Comparison of ENCODE assay signal across 1 cellular context in genomic region chr14:54881235-54881760, GRCh38.
TF ChIP-seq lines count a peak whose summit lies in the region.

No MANE protein-coding gene starts in this region.

TF ChIP-seq in GM12878, 131 proteins besides CTCF, POLR2A, EP300 and RAD21 (continued from another document):
- TF ChIP-seq NBN (IDR thresholded peaks at IDR 0.05) (0 out of 2 replicates have a peak, but pooled peaks have one; percentile 20), ZNF274 (IDR thresholded peaks at IDR 0.05; ENCODE audit: insufficient read depth, insufficient read length) (no peak), TCF12 (IDR thresholded peaks at IDR 0.05; ENCODE audit: low read depth, low read length) (no peak), JUNB (IDR thresholded peaks at IDR 0.05) (peak; percentile 87), EZH2 (IDR thresholded peaks at IDR 0.05; ENCODE audit: borderline replicate concordance, control insufficient read depth, low read depth, low read length) (no peak), TARDBP (IDR thresholded peaks at IDR 0.05; ENCODE audit: borderline replicate concordance) (no peak), JUND (IDR thresholded peaks at IDR 0.05; ENCODE audit: low read depth, low read length) (peak; percentile 90), BCL3 (IDR thresholded peaks at IDR 0.05; ENCODE audit: borderline replicate concordance, insufficient read depth, low read depth, low read length, poor library complexity, severe bottlenecking) (no peak), ZNF687 (IDR thresholded peaks at IDR 0.05) (no peak), IKZF2 (IDR thresholded peaks at IDR 0.05) (peak in 1 of 2 experiments; percentile 43; a peak in 2 of 4 replicates), PBX3 (IDR thresholded peaks at IDR 0.05; ENCODE audit: insufficient replicate concordance, low read depth, low read length) (no peak), TAF1 (IDR thresholded peaks at IDR 0.05; ENCODE audit: borderline replicate concordance, low read depth, low read length) (no peak; the same call in 1 of the 2 replicates), HSF1 (IDR thresholded peaks at IDR 0.05; ENCODE audit: low read depth, low read length) (no peak), GABPA (IDR thresholded peaks at IDR 0.05; ENCODE audit: low read depth) (no peak), DPF2 (IDR thresholded peaks at IDR 0.05) (no peak), RELB (IDR thresholded peaks at IDR 0.05; ENCODE audit: low read depth) (no peak), BHLHE40 (IDR thresholded peaks at IDR 0.05; ENCODE audit: borderline replicate concordance in 1 of 2, low read depth in 2 of 2, low read length in 1 of 2) (no peak), CREM (IDR thresholded peaks at IDR 0.05; ENCODE audit: low read depth) (peak; percentile 44; the same call in 1 of the 2 replicates), ZNF592 (IDR thresholded peaks at IDR 0.05) (no peak), RCOR1 (conservative IDR thresholded peaks at IDR 0.05; ENCODE audit: low read depth, low read length) (no peak), ZNF384 (IDR thresholded peaks at IDR 0.05; ENCODE audit: borderline replicate concordance, low read depth, low read length) (peak; percentile 87), SIX5 (IDR thresholded peaks at IDR 0.05; ENCODE audit: low read depth, low read length, severe bottlenecking) (no peak), ZNF24 (IDR thresholded peaks at IDR 0.05) (no peak), CHD1 (IDR thresholded peaks at IDR 0.05; ENCODE audit: low read depth, low read length) (no peak), SRF (IDR thresholded peaks at IDR 0.05; ENCODE audit: low read depth in 2 of 2, low read length in 2 of 2) (no peak), BCL11A (IDR thresholded peaks at IDR 0.05; ENCODE audit: low read depth, low read length) (no peak), NR2C2 (IDR thresholded peaks at IDR 0.05; ENCODE audit: borderline replicate concordance, control insufficient read depth, insufficient read length, low read depth) (no peak), SREBF1 (IDR thresholded peaks at IDR 0.05; ENCODE audit: low read length) (no peak)
